Comparison of ENCODE assay signal across 18 cellular contexts in the genomic region with DNA sequence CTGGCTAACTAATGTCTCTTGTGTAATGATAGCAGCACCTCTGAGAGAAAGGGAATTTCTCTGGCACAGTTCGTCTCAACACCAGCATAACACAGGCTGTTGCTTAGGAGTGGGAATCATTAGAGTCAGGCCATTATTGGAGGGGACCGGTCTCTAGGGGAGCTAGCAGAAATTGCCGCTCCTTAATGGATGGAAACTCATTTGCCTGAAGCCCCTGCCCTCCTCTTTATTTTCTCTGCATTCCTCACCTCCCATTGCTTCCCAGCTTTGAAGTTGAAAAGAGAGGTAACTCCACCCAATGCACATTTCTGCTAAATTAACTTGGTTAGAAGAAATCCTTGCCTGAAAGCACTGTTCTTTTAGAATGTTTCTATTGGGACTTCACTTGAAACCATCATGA. TPM values are rescaled to one million over a fixed set of nuclear protein-coding genes. Genes with fewer than 3 reads are reported as not detected.
"Had no signal": no experiment of that assay in that cellular context is flagged by ENCODE, and none has a peak within 500 bp of the region (broad histone marks: within the 10 kb centered on the region; RNA-seq: fewer than 3 reads in every experiment).

No MANE protein-coding gene starts in this region.

- H3K27ac Mint-ChIP-seq: activated CD4-positive, alpha-beta T cell treated with anti-CD3 and anti-CD28 coated beads, Interleukin-2, amount 10 ng/mL, durations not matched to agents 7 days and 5 days; activated CD8-positive, alpha-beta T cell treated with anti-CD3 and anti-CD28 coated beads, Interleukin-2, amount 10 ng/mL, durations not matched to agents 7 days and 5 days; activated naive CD4-positive, alpha-beta T cell treated with anti-CD3 and anti-CD28 coated beads, Interleukin-2, amount 10 ng/mL, durations not matched to agents 7 days and 5 days; natural killer cell; progenitor cell of endocrine pancreas had no signal

- H3K9me3 ChIP-seq: esophagus squamous epithelium, stomach had no signal

- H3K4me3 Mint-ChIP-seq: activated CD4-positive, alpha-beta T cell treated with anti-CD3 and anti-CD28 coated beads, Interleukin-2, amount 10 ng/mL, durations not matched to agents 7 days and 5 days; activated CD8-positive, alpha-beta T cell treated with anti-CD3 and anti-CD28 coated beads, Interleukin-2, amount 10 ng/mL, durations not matched to agents 7 days and 5 days; activated naive CD4-positive, alpha-beta T cell treated with anti-CD3 and anti-CD28 coated beads, Interleukin-2, amount 10 ng/mL, durations not matched to agents 7 days and 5 days; activated T-cell treated with anti-CD3 and anti-CD28 coated beads, Interleukin-2, amount 50 U/mL, for 4 hours; natural killer cell had no signal

- H3K27me3 ChIP-seq: esophagus squamous epithelium, stomach had no signal

- H3K27me3 Mint-ChIP-seq: activated CD4-positive, alpha-beta T cell treated with anti-CD3 and anti-CD28 coated beads, Interleukin-2, amount 10 ng/mL, durations not matched to agents 7 days and 5 days; activated naive CD4-positive, alpha-beta T cell treated with anti-CD3 and anti-CD28 coated beads, Interleukin-2, amount 10 ng/mL, durations not matched to agents 7 days and 5 days; progenitor cell of endocrine pancreas had no signal

- H3K9me3 Mint-ChIP-seq: activated CD4-positive, alpha-beta T cell treated with anti-CD3 and anti-CD28 coated beads, Interleukin-2, amount 10 ng/mL, durations not matched to agents 7 days and 5 days; activated naive CD4-positive, alpha-beta T cell treated with anti-CD3 and anti-CD28 coated beads, Interleukin-2, amount 10 ng/mL, durations not matched to agents 7 days and 5 days; activated T-cell treated with anti-CD3 and anti-CD28 coated beads, Interleukin-2, amount 50 U/mL, for 4 hours; natural killer cell had no signal

- DNase-seq: activated CD4-positive, alpha-beta T cell treated with anti-CD3 and anti-CD28 coated beads, Interleukin-2, amount 10 ng/mL, durations not matched to agents 7 days and 5 days; activated CD8-positive, alpha-beta T cell treated with anti-CD3 and anti-CD28 coated beads, Interleukin-2, amount 10 ng/mL, durations not matched to agents 7 days and 5 days; activated naive CD4-positive, alpha-beta T cell treated with anti-CD3 and anti-CD28 coated beads, Interleukin-2, amount 10 ng/mL, durations not matched to agents 7 days and 5 days; activated T-cell treated with anti-CD3 and anti-CD28 coated beads, Interleukin-2, amount 50 U/mL, for 4 hours; cerebellar nuclear complex; cortex of kidney; effector CD8-positive, alpha-beta T cell; esophagus squamous epithelium; natural killer cell; stimulated activated CD4-positive, alpha-beta T cell treated with anti-CD3 and anti-CD28 coated beads, Interleukin-12 subunit alpha, Interleukin-12 subunit beta, amount 100 ng/mL, for 4 hours; stimulated activated CD4-positive, alpha-beta T cell treated with anti-CD3 and anti-CD28 coated beads, Interleukin-1b, Interleukin-23, amount 100 ng/mL, for 48 hours; stomach; trophoblast cell had no signal

- H3K4me1 Mint-ChIP-seq: activated CD4-positive, alpha-beta T cell treated with anti-CD3 and anti-CD28 coated beads, Interleukin-2, amount 10 ng/mL, durations not matched to agents 7 days and 5 days; activated naive CD4-positive, alpha-beta T cell treated with anti-CD3 and anti-CD28 coated beads, Interleukin-2, amount 10 ng/mL, durations not matched to agents 7 days and 5 days had no signal

- ATAC-seq: activated CD4-positive, CD25-positive, alpha-beta regulatory T cell treated with anti-CD3 and anti-CD28 coated beads, Interleukin-2, amount 50 U/mL, for 24 hours; natural killer cell had no signal

- H3K36me3 Mint-ChIP-seq: natural killer cell had no signal

- FAIRE-seq: astrocyte, bronchial epithelial cell had no signal

- H3K4me3 ChIP-seq: esophagus squamous epithelium, stomach had no signal

RNA-seq across cellular contexts. Expression of a gene that starts 11.9 kb away (rescaled TPM):
- total RNA-seq: activated CD4-positive, alpha-beta T cell treated with anti-CD3 and anti-CD28 coated beads, Interleukin-2, amount 10 ng/mL, durations not matched to agents 7 days and 5 days; T-helper 1 cell treated with Interleukin-12 subunit alpha and Interleukin-12 subunit beta and Interleukin-4 antibody, amounts not matched to agents 30 ng/mL and 1 ng/mL, for 36 hours had no signal
